1 cellular context compared by ENCODE assay signal in the genomic region with DNA sequence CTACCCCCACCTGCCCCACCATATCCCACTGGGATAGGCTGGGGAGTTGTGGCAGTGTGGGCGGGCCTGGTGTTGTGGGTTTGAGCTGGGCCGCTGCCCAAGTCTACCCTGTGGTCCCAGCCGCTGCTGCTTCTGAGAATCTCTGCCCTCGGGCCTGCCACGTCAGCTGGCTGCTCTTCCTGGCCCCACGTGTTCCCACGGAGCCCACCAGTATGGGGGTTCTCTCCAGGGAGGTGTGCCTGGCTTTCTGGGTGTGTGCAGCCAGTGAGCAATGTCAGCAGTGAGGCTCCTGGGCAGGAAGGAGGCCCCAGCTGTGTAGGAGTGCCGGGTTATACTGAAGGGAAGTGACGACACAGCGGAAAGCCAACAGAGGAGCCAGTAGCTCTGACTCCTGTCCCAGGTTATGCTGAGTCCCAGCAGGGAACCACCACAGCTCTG.
TF ChIP-seq lines count a peak whose summit lies in the region.

No MANE protein-coding gene starts in this region.

TF ChIP-seq in GM12878, 131 proteins besides CTCF, POLR2A, EP300 and RAD21 (continues in another document):
- TF ChIP-seq ZSCAN29 (IDR thresholded peaks at IDR 0.05) (no peak), MYB (IDR thresholded peaks at IDR 0.05; ENCODE audit: borderline replicate concordance, low read depth, low read length) (no peak), POLR2AphosphoS5 (IDR thresholded peaks at IDR 0.05; ENCODE audit: low read length) (no peak), HDGF (IDR thresholded peaks at IDR 0.05) (peak; percentile 89; the same call in 1 of the 2 replicates), DPF2 (IDR thresholded peaks at IDR 0.05) (0 out of 2 replicates have a peak, but pooled peaks have one; percentile 14), ZNF207 (IDR thresholded peaks at IDR 0.05; ENCODE audit: borderline replicate concordance) (peak; percentile 10; the same call in 1 of the 2 replicates), NRF1 (conservative IDR thresholded peaks at IDR 0.05; ENCODE audit: low read depth, low read length) (no peak), JUND (IDR thresholded peaks at IDR 0.05; ENCODE audit: low read depth, low read length) (no peak), TCF3 (IDR thresholded peaks at IDR 0.05; ENCODE audit: borderline replicate concordance, insufficient read depth, low read depth, low read length) (no peak), CHD2 (IDR thresholded peaks at IDR 0.05; ENCODE audit: borderline replicate concordance, low read depth, low read length) (no peak), IKZF1 (conservative IDR thresholded peaks at IDR 0.05) (peak; percentile 21), LARP7 (IDR thresholded peaks at IDR 0.05) (no peak), JUNB (IDR thresholded peaks at IDR 0.05) (no peak), CBX5 (IDR thresholded peaks at IDR 0.05; ENCODE audit: low read depth) (no peak), NR2C2 (IDR thresholded peaks at IDR 0.05; ENCODE audit: borderline replicate concordance, control insufficient read depth, insufficient read length, low read depth) (no peak), SPI1 (IDR thresholded peaks at IDR 0.05; ENCODE audit: borderline replicate concordance, insufficient read depth, low read depth, low read length) (peak; percentile 29; the same call in 1 of the 2 replicates), IKZF2 (IDR thresholded peaks at IDR 0.05) (no peak; a peak in 1 of 4 replicates), NR2C1 (IDR thresholded peaks at IDR 0.05) (peak; percentile 47), ESRRA (IDR thresholded peaks at IDR 0.05; ENCODE audit: low read length) (no peak), SP1 (IDR thresholded peaks at IDR 0.05; ENCODE audit: low read depth, low read length) (no peak), YY1 (IDR thresholded peaks at IDR 0.05; ENCODE audit: low read depth, low read length) (no peak), POLR2AphosphoS2 (IDR thresholded peaks at IDR 0.05; ENCODE audit: low read depth, low read length) (no peak), NFIC (IDR thresholded peaks at IDR 0.05; ENCODE audit: low read depth, low read length) (no peak), SMARCA5 (IDR thresholded peaks at IDR 0.05) (0 out of 2 replicates have a peak, but pooled peaks have one; percentile 9), GABPA (IDR thresholded peaks at IDR 0.05; ENCODE audit: low read depth) (peak; percentile 75), EGR1 (IDR thresholded peaks at IDR 0.05; ENCODE audit: borderline replicate concordance in 1 of 2, low read depth in 2 of 2, low read length in 2 of 2) (no peak), EED (IDR thresholded peaks at IDR 0.05; ENCODE audit: low read depth) (peak; percentile 0; the same call in 1 of the 2 replicates), PAX5 (IDR thresholded peaks at IDR 0.05; ENCODE audit: borderline replicate concordance, low read depth, low read length) (no peak), CREM (IDR thresholded peaks at IDR 0.05; ENCODE audit: low read depth) (peak; percentile 48; the same call in 1 of the 2 replicates), NFXL1 (IDR thresholded peaks at IDR 0.05; ENCODE audit: borderline replicate concordance) (no peak), BACH1 (IDR thresholded peaks at IDR 0.05; ENCODE audit: borderline replicate concordance) (no peak), CBFB (IDR thresholded peaks at IDR 0.05; ENCODE audit: low read depth) (no peak), RCOR1 (conservative IDR thresholded peaks at IDR 0.05; ENCODE audit: low read depth, low read length) (no peak), FOXM1 (IDR thresholded peaks at IDR 0.05; ENCODE audit: low read depth, low read length) (no peak)
- TF ChIP-seq, protein P1, sequence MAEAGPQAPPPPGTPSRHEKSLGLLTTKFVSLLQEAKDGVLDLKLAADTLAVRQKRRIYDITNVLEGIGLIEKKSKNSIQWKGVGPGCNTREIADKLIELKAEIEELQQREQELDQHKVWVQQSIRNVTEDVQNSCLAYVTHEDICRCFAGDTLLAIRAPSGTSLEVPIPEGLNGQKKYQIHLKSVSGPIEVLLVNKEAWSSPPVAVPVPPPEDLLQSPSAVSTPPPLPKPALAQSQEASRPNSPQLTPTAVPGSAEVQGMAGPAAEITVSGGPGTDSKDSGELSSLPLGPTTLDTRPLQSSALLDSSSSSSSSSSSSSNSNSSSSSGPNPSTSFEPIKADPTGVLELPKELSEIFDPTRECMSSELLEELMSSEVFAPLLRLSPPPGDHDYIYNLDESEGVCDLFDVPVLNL (IDR thresholded peaks at IDR 0.05; ENCODE audit: low read depth, low read length): no peak
- TF ChIP-seq, protein P2, sequence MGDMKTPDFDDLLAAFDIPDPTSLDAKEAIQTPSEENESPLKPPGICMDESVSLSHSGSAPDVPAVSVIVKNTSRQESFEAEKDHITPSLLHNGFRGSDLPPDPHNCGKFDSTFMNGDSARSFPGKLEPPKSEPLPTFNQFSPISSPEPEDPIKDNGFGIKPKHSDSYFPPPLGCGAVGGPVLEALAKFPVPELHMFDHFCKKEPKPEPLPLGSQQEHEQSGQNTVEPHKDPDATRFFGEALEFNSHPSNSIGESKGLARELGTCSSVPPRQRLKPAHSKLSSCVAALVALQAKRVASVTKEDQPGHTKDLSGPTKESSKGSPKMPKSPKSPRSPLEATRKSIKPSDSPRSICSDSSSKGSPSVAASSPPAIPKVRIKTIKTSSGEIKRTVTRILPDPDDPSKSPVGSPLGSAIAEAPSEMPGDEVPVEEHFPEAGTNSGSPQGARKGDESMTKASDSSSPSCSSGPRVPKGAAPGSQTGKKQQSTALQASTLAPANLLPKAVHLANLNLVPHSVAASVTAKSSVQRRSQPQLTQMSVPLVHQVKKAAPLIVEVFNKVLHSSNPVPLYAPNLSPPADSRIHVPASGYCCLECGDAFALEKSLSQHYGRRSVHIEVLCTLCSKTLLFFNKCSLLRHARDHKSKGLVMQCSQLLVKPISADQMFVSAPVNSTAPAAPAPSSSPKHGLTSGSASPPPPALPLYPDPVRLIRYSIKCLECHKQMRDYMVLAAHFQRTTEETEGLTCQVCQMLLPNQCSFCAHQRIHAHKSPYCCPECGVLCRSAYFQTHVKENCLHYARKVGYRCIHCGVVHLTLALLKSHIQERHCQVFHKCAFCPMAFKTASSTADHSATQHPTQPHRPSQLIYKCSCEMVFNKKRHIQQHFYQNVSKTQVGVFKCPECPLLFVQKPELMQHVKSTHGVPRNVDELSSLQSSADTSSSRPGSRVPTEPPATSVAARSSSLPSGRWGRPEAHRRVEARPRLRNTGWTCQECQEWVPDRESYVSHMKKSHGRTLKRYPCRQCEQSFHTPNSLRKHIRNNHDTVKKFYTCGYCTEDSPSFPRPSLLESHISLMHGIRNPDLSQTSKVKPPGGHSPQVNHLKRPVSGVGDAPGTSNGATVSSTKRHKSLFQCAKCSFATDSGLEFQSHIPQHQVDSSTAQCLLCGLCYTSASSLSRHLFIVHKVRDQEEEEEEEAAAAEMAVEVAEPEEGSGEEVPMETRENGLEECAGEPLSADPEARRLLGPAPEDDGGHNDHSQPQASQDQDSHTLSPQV (IDR thresholded peaks at IDR 0.05): no peak
- TF ChIP-seq, protein P3, sequence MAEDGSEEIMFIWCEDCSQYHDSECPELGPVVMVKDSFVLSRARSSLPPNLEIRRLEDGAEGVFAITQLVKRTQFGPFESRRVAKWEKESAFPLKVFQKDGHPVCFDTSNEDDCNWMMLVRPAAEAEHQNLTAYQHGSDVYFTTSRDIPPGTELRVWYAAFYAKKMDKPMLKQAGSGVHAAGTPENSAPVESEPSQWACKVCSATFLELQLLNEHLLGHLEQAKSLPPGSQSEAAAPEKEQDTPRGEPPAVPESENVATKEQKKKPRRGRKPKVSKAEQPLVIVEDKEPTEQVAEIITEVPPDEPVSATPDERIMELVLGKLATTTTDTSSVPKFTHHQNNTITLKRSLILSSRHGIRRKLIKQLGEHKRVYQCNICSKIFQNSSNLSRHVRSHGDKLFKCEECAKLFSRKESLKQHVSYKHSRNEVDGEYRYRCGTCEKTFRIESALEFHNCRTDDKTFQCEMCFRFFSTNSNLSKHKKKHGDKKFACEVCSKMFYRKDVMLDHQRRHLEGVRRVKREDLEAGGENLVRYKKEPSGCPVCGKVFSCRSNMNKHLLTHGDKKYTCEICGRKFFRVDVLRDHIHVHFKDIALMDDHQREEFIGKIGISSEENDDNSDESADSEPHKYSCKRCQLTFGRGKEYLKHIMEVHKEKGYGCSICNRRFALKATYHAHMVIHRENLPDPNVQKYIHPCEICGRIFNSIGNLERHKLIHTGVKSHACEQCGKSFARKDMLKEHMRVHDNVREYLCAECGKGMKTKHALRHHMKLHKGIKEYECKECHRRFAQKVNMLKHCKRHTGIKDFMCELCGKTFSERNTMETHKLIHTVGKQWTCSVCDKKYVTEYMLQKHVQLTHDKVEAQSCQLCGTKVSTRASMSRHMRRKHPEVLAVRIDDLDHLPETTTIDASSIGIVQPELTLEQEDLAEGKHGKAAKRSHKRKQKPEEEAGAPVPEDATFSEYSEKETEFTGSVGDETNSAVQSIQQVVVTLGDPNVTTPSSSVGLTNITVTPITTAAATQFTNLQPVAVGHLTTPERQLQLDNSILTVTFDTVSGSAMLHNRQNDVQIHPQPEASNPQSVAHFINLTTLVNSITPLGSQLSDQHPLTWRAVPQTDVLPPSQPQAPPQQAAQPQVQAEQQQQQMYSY (CRISPR knock-in tag; IDR thresholded peaks at IDR 0.05): no peak
- TF ChIP-seq, protein P4, sequence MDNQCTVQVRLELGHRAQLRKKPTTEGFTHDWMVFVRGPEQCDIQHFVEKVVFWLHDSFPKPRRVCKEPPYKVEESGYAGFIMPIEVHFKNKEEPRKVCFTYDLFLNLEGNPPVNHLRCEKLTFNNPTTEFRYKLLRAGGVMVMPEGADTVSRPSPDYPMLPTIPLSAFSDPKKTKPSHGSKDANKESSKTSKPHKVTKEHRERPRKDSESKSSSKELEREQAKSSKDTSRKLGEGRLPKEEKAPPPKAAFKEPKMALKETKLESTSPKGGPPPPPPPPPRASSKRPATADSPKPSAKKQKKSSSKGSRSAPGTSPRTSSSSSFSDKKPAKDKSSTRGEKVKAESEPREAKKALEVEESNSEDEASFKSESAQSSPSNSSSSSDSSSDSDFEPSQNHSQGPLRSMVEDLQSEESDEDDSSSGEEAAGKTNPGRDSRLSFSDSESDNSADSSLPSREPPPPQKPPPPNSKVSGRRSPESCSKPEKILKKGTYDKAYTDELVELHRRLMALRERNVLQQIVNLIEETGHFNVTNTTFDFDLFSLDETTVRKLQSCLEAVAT (IDR thresholded peaks at IDR 0.05): no peak
- TF ChIP-seq, protein P5, sequence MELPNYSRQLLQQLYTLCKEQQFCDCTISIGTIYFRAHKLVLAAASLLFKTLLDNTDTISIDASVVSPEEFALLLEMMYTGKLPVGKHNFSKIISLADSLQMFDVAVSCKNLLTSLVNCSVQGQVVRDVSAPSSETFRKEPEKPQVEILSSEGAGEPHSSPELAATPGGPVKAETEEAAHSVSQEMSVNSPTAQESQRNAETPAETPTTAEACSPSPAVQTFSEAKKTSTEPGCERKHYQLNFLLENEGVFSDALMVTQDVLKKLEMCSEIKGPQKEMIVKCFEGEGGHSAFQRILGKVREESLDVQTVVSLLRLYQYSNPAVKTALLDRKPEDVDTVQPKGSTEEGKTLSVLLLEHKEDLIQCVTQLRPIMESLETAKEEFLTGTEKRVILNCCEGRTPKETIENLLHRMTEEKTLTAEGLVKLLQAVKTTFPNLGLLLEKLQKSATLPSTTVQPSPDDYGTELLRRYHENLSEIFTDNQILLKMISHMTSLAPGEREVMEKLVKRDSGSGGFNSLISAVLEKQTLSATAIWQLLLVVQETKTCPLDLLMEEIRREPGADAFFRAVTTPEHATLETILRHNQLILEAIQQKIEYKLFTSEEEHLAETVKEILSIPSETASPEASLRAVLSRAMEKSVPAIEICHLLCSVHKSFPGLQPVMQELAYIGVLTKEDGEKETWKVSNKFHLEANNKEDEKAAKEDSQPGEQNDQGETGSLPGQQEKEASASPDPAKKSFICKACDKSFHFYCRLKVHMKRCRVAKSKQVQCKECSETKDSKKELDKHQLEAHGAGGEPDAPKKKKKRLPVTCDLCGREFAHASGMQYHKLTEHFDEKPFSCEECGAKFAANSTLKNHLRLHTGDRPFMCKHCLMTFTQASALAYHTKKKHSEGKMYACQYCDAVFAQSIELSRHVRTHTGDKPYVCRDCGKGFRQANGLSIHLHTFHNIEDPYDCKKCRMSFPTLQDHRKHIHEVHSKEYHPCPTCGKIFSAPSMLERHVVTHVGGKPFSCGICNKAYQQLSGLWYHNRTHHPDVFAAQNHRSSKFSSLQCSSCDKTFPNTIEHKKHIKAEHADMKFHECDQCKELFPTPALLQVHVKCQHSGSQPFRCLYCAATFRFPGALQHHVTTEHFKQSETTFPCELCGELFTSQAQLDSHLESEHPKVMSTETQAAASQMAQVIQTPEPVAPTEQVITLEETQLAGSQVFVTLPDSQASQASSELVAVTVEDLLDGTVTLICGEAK (IDR thresholded peaks at IDR 0.05; ENCODE audit: borderline replicate concordance): peak; percentile 66
- TF ChIP-seq, protein P6, sequence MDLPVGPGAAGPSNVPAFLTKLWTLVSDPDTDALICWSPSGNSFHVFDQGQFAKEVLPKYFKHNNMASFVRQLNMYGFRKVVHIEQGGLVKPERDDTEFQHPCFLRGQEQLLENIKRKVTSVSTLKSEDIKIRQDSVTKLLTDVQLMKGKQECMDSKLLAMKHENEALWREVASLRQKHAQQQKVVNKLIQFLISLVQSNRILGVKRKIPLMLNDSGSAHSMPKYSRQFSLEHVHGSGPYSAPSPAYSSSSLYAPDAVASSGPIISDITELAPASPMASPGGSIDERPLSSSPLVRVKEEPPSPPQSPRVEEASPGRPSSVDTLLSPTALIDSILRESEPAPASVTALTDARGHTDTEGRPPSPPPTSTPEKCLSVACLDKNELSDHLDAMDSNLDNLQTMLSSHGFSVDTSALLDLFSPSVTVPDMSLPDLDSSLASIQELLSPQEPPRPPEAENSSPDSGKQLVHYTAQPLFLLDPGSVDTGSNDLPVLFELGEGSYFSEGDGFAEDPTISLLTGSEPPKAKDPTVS (IDR thresholded peaks at IDR 0.05; ENCODE audit: low read depth, low read length): no peak
- TF ChIP-seq, protein P7, sequence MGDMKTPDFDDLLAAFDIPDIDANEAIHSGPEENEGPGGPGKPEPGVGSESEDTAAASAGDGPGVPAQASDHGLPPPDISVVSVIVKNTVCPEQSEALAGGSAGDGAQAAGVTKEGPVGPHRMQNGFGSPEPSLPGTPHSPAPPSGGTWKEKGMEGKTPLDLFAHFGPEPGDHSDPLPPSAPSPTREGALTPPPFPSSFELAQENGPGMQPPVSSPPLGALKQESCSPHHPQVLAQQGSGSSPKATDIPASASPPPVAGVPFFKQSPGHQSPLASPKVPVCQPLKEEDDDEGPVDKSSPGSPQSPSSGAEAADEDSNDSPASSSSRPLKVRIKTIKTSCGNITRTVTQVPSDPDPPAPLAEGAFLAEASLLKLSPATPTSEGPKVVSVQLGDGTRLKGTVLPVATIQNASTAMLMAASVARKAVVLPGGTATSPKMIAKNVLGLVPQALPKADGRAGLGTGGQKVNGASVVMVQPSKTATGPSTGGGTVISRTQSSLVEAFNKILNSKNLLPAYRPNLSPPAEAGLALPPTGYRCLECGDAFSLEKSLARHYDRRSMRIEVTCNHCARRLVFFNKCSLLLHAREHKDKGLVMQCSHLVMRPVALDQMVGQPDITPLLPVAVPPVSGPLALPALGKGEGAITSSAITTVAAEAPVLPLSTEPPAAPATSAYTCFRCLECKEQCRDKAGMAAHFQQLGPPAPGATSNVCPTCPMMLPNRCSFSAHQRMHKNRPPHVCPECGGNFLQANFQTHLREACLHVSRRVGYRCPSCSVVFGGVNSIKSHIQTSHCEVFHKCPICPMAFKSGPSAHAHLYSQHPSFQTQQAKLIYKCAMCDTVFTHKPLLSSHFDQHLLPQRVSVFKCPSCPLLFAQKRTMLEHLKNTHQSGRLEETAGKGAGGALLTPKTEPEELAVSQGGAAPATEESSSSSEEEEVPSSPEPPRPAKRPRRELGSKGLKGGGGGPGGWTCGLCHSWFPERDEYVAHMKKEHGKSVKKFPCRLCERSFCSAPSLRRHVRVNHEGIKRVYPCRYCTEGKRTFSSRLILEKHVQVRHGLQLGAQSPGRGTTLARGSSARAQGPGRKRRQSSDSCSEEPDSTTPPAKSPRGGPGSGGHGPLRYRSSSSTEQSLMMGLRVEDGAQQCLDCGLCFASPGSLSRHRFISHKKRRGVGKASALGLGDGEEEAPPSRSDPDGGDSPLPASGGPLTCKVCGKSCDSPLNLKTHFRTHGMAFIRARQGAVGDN (IDR thresholded peaks at IDR 0.05): peak; percentile 58; the same call in 1 of the 2 replicates
